11 cellular contexts compared by ENCODE assay signal in genomic region chr1:165543651-165544452, GRCh38. TPM values are rescaled to one million over a fixed set of nuclear protein-coding genes. Genes with fewer than 3 reads are reported as not detected.
DNase-seq lines count a peak whose midpoint lies in the region; ATAC-seq and TF ChIP-seq lines count a peak whose summit lies in the region.
"Had no signal": no experiment of that assay in that cellular context is flagged by ENCODE, and none has a peak within 500 bp of the region (broad histone marks: within the 10 kb centered on the region; RNA-seq: fewer than 3 reads in every experiment).

Gene LRRC52 (plus strand): TSS chr1:165544000. CDS start chr1:165544297, 297 bp downstream.

- ATAC-seq in heart right ventricle (peak; percentile 76 to 93 (median 90)), HG02642 (IDR thresholded peaks at IDR 0.05; ENCODE audit: poor library complexity, unreplicated experiment) (no peak), HG02798 (IDR thresholded peaks at IDR 0.05; ENCODE audit: poor library complexity, unreplicated experiment) (no peak)

- peaks cover 0 to 27% (median 0%) of the 10 kb centered on the region in 7 donors for H3K27me3 ChIP-seq in heart right ventricle

- WGBS in heart right ventricle, 2 donors, result 10 to 13% methylated on average over 12 of the region's 12 CpGs

- H3K36me3 ChIP-seq in heart right ventricle, result no peaks in the 10 kb centered on the region

- TF ChIP-seq CTCF in heart right ventricle (IDR thresholded peaks at IDR 0.05), result peak in 3 of 9 donors; percentile 49 to 58 (median 49)
- no peak for TF ChIP-seq CTCF in foreskin fibroblast (IDR thresholded peaks at IDR 0.05; ENCODE audit: low read depth, low read length)

- peak within 1 kb of the TSS in 9 of 10 donors; percentile 14 to 78 (median 70) for H3K27ac ChIP-seq in heart right ventricle

- H3K4me3 ChIP-seq in heart right ventricle (no peak within 1 kb of the TSS), foreskin fibroblast (ENCODE audit: low read depth in 1 of 2, low read length in 2 of 2) (no peak within 1 kb of the TSS)

- no peaks in the 10 kb centered on the region for H3K9me3 ChIP-seq in heart right ventricle

- H3K4me1 ChIP-seq in heart right ventricle, result peaks cover 6 to 37% (median 13%) of the 10 kb centered on the region in 9 donors

- DNase-seq in HT-29 (ENCODE audit: low spot score) (peak; percentile 17), NCI-H69 (lab: John Stamatoyannopoulos, UW) (peak; percentile 97), heart right ventricle (peak; percentile 77 to 86), putamen (ENCODE audit: low spot score) (peak; percentile 53), foreskin fibroblast (no peak), posterior vena cava (ENCODE audit: low spot score) (no peak)
- DNase-seq: activated naive CD4-positive, alpha-beta T cell treated with Interleukin-2 at 50 U/mL for 16 hours; GOT3 had no signal

- intact Hi-C loops in heart right ventricle (cut with DNase I), result loop anchor here in 3 of 10 donors (5.0 to 10.0 kb wide), 2 partner anchors 99 to 137 kb away; partner anchors contain the start of gene RXRG (in 1 of the 3)
- intact Hi-C loops in posterior vena cava (cut with DNase I), result no loop called here

RNA-seq across cellular contexts. Expression of gene LRRC52, which starts in this region (rescaled TPM):
- not detected in 2 replicates for total RNA-seq in HT-29 (2014; rRNA removed; shearing (Covaris generic))
- 1 to 10 TPM in 1 of 10 donors, under 1 TPM in 6, not detected in 3; 0.42 to 1.6 (median 0.57) TPM for total RNA-seq in heart right ventricle
- polyA plus RNA-seq in heart right ventricle, result under 1 TPM; 0.16 to 0.44 TPM
- not detected for total RNA-seq in posterior vena cava
- total RNA-seq: progenitor cell of endocrine pancreas had no signal

Comparison
In these comparisons a context has a peak if more than half of its experiments do, and no peak if none do; other contexts are left out.
1. Peak in DNase-seq in HT-29; RNA of the gene not detected or under 1 TPM.
2. DNase-seq: peak in NCI-H69 (single experiment), heart right ventricle (2 of 2) and putamen (single experiment); none in foreskin fibroblast (0 of 2) and posterior vena cava (single experiment).
3. ATAC-seq: peak in heart right ventricle (8 of 8); none in HG02642 (single experiment) and HG02798 (single experiment).